ENCODE assay signal across 2 cellular contexts in the genomic region with DNA sequence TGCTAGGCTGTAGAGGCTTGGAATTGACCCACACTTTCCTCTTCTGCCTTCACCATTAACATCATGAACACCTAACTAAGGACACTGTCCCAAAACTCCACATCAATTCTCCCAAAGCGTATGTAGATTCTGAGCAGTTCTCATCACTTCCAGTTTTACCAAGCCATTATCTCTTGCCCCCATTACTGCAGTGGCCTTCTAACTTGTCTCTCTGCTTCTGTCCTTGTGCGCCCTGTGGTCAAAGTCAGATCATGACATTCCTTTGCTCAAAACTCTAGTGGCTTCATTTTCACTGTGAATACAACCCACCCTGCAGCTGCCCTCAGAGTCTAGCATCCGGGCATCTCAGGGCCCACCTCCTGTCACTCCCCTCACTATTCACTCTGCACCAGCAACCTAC.
A peak's percentile ranks its signal among the peaks of the same experiment; 100 is the strongest.
TF ChIP-seq lines count a peak whose summit lies in the region.

No MANE protein-coding gene starts in this region.

TF ChIP-seq in IMR-90, 13 proteins besides CTCF, POLR2A, EP300 and RAD21:
- TF ChIP-seq CEBPB (IDR thresholded peaks at IDR 0.05; ENCODE audit: low read depth, low read length) (no peak), CHD1 (IDR thresholded peaks at IDR 0.05; ENCODE audit: low read depth, low read length) (no peak), MXI1 (IDR thresholded peaks at IDR 0.05; ENCODE audit: borderline replicate concordance, low read depth, low read length) (no peak), RFX5 (IDR thresholded peaks at IDR 0.05; ENCODE audit: low read depth, low read length) (no peak), SMC3 (IDR thresholded peaks at IDR 0.05; ENCODE audit: low read depth, low read length) (no peak), MAZ (IDR thresholded peaks at IDR 0.05; ENCODE audit: borderline replicate concordance, low read depth, low read length) (no peak)
TF ChIP-seq in IMR-90: peak in this region for 0.

TF ChIP-seq in K562, 482 proteins besides CTCF, POLR2A, EP300 and RAD21:
- TF ChIP-seq TEAD4 (IDR thresholded peaks at IDR 0.05; ENCODE audit: low read length) (no peak), TEAD4 (CRISPR knock-in tag; IDR thresholded peaks at IDR 0.05; ENCODE audit: borderline replicate concordance) (peak; percentile 70; the same call in 1 of the 2 replicates), JUN (IDR thresholded peaks at IDR 0.05; ENCODE audit: borderline replicate concordance, low read depth, low read length) (no peak), JUN (CRISPR knock-in tag; IDR thresholded peaks at IDR 0.05; ENCODE audit: borderline replicate concordance) (no peak), TEAD1 (CRISPR knock-in tag; IDR thresholded peaks at IDR 0.05) (peak in 1 of 2 experiments; percentile 58; a peak in 1 of 4 replicates)
